ENCODE assay signal across 17 cellular contexts in the genomic region with DNA sequence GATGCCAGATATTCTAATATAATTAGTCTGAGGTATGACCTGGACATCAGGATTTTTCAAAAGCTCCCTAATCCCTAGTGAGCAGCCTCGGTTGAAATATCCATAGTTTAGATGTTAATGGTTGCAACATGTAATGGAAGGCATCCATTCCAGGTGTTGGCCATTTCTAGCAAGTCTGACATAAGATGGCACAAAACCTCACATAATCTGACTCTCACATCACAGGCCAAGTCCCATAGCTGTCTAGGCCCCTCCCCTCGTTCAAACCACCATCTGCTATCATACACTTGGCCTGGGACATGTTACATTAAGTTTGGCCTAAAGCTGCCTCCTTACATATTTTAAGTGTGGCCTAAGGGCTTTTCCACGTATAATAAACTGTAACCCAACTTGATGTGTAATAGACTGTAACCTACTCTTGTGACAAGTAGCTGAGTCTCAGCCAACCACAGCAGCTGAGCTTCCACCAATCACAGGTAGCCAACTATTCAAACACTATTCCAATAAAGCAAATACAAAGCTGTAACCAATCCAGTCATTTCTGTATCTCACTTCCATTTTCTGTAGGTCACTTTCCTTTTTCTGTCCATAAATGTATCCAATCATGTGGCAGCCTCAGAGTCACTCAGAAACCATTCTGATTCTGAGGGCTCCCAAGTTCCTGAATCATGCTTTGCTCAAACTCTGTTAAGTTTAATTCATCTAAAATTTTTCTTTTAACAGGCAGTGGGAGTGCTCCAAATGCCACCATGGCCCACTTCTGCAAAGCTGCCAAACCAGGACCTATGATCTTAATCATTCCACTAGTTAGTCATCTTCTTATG. TPM values are rescaled to one million over a fixed set of nuclear protein-coding genes. Genes with fewer than 3 reads are reported as not detected.
DNase-seq lines count a peak whose midpoint lies in the region; ATAC-seq and TF ChIP-seq lines count a peak whose summit lies in the region.
"Had no signal": no experiment of that assay in that cellular context is flagged by ENCODE, and none has a peak within 500 bp of the region (broad histone marks: within the 10 kb centered on the region; RNA-seq: fewer than 3 reads in every experiment).

No MANE protein-coding gene starts in this region.

- H3K27ac ChIP-seq in hepatocyte: no peak overlapping the region
- H3K27ac ChIP-seq: suprapubic skin had no signal

- H3K27me3 ChIP-seq in hepatocyte: no peaks in the 10 kb centered on the region
- H3K27me3 ChIP-seq: suprapubic skin had no signal

- no peaks in the 10 kb centered on the region for H3K79me2 ChIP-seq in hepatocyte

- no peak overlapping the region for H3K4me3 ChIP-seq in hepatocyte
- H3K4me3 ChIP-seq: suprapubic skin had no signal

- WGBS in hepatocyte (ENCODE audit: low lambda C conversion rate, missing lambda C conversion rate): 90% methylated on average over 3 of the region's 3 CpGs

- H3K4me2 ChIP-seq in hepatocyte: no peak overlapping the region

- H3K9me2 ChIP-seq in hepatocyte (replicated peaks; ENCODE audit: insufficient read depth): no peaks in the 10 kb centered on the region

- no peak for TF ChIP-seq CTCF in hepatocyte (IDR thresholded peaks at IDR 0.05; ENCODE audit: poor library complexity)

- POLR2A ChIA-PET in HEK293T (lab: Yijun Ruan, JAX): interaction anchor here (0.8 kb wide), 1 partner anchor 60 kb away, joined by 3 read pairs; the partner anchor contains the start of gene ADD2

- ATAC-seq in GM18502 (IDR thresholded peaks at IDR 0.05; ENCODE audit: poor library complexity, unreplicated experiment): peak; percentile 55

- DNase-seq in activated CD4-positive, alpha-beta T cell treated with anti-CD3 and anti-CD28 coated beads for 48 hours: peak; percentile 62
- no peak for DNase-seq in activated CD4-positive, alpha-beta T cell treated with anti-CD3 and anti-CD28 coated beads for 1 hour
- peak; percentile 6 for DNase-seq in OCI-M1 (lab: John Stamatoyannopoulos, UW)
- DNase-seq in mesenteric fat pad (ENCODE audit: low spot score): peak; percentile 3
- DNase-seq in hepatocyte (ENCODE audit: low spot score): no peak
- DNase-seq in foreskin melanocyte: no peak
- DNase-seq in HEK293T (ENCODE audit: extremely low spot score): no peak
- DNase-seq: effector CD8-positive, alpha-beta T cell; naive B cell; NCI-H1694; posterior cingulate gyrus; Right ventricle myocardium superior; small intestine had no signal

- no peaks in the 10 kb centered on the region for H3K36me3 ChIP-seq in hepatocyte (replicated peaks; ENCODE audit: insufficient read depth, low read depth)
- H3K36me3 ChIP-seq: suprapubic skin had no signal

- H3K9me3 ChIP-seq in hepatocyte (ENCODE audit: low read depth): no peaks in the 10 kb centered on the region
- H3K9me3 ChIP-seq: suprapubic skin had no signal

- no peaks in the 10 kb centered on the region for H4K20me1 ChIP-seq in hepatocyte (ENCODE audit: insufficient read depth, poor library complexity, severe bottlenecking)

- H3K4me1 ChIP-seq in hepatocyte (ENCODE audit: insufficient read depth): no peaks in the 10 kb centered on the region
- H3K4me1 ChIP-seq: suprapubic skin had no signal

- CTCF ChIA-PET in HEK293T (lab: Yijun Ruan, JAX): interaction anchor here (0.6 kb wide), 1 partner anchor 59 kb away, joined by 3 read pairs; the partner anchor contains the start of gene ADD2

- H2AFZ ChIP-seq in hepatocyte: no peak overlapping the region

TF ChIP-seq in HEK293T, 16 proteins besides CTCF, POLR2A, EP300 and RAD21:
- TF ChIP-seq HDGF (IDR thresholded peaks at IDR 0.05; ENCODE audit: borderline replicate concordance): no peak
- TF ChIP-seq SP1 (IDR thresholded peaks at IDR 0.05): no peak
- no peak for TF ChIP-seq TARDBP (IDR thresholded peaks at IDR 0.05)
- no peak for TF ChIP-seq ZNF384 (IDR thresholded peaks at IDR 0.05)
- no peak for TF ChIP-seq BHLHE40 (IDR thresholded peaks at IDR 0.05; ENCODE audit: borderline replicate concordance)
- TF ChIP-seq L3MBTL2 (conservative IDR thresholded peaks at IDR 0.05): no peak
- TF ChIP-seq ELF4 (IDR thresholded peaks at IDR 0.05): no peak
- TF ChIP-seq, protein P1, sequence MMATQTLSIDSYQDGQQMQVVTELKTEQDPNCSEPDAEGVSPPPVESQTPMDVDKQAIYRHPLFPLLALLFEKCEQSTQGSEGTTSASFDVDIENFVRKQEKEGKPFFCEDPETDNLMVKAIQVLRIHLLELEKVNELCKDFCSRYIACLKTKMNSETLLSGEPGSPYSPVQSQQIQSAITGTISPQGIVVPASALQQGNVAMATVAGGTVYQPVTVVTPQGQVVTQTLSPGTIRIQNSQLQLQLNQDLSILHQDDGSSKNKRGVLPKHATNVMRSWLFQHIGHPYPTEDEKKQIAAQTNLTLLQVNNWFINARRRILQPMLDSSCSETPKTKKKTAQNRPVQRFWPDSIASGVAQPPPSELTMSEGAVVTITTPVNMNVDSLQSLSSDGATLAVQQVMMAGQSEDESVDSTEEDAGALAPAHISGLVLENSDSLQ (IDR thresholded peaks at IDR 0.05): no peak
- no peak for TF ChIP-seq FOXK2 (IDR thresholded peaks at IDR 0.05)
- TF ChIP-seq SUZ12 (IDR thresholded peaks at IDR 0.05): no peak
- no peak for TF ChIP-seq LEF1 (IDR thresholded peaks at IDR 0.05; ENCODE audit: borderline replicate concordance)
- TF ChIP-seq CTBP1 (IDR thresholded peaks at IDR 0.05; ENCODE audit: borderline replicate concordance): no peak
- no peak for TF ChIP-seq FOXA1 (IDR thresholded peaks at IDR 0.05)
- TF ChIP-seq ARNT (IDR thresholded peaks at IDR 0.05): no peak
- TF ChIP-seq NFRKB (IDR thresholded peaks at IDR 0.05): no peak
- TF ChIP-seq FOXM1 (IDR thresholded peaks at IDR 0.05; ENCODE audit: borderline replicate concordance): no peak

RNA-seq across cellular contexts. Expression of gene ADD2, which starts 59.4 kb away (rescaled TPM):
- total RNA-seq in mesenteric fat pad (3.3 TPM), hepatocyte (1.2 and 2.4 TPM in 2 replicates)
- 0.74 and 0.90 TPM in 2 replicates for polyA plus RNA-seq in hepatocyte
- total RNA-seq: fibroblast of villous mesenchyme, LHCN-M2 had no signal

Comparison
In these comparisons a context has a peak if more than half of its experiments do, and no peak if none do; other contexts are left out.
1. DNase-seq: peak in activated CD4-positive, alpha-beta T cell treated with anti-CD3 and anti-CD28 coated beads for 48 hours (single experiment), OCI-M1 (single experiment) and mesenteric fat pad (single experiment); none in activated CD4-positive, alpha-beta T cell treated with anti-CD3 and anti-CD28 coated beads for 1 hour (single experiment), hepatocyte (single experiment), foreskin melanocyte (single experiment) and HEK293T (single experiment).